In the genomic region with DNA sequence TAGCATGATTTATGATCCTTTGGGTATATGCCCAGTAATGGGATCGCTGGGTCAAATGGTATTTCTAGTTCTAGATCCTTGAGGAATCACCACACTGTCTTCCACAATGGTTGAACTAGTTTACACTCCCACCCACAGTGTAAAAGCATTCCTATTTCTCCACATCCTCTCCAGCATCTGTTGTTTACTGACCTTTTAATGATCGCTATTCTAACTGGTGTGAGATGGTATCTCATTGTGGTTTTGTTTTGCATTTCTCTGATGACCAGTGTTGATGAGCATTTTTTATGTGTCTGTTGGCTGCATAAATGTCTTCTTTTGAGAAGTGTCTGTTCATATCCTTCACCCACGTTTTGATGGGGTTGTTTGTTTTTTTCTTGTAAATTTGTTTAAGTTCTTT, we compare ENCODE assay signal across 7 cellular contexts. TPM values are rescaled to one million over a fixed set of nuclear protein-coding genes. Genes with fewer than 3 reads are reported as not detected.
DNase-seq lines count a peak whose midpoint lies in the region; ATAC-seq and TF ChIP-seq lines count a peak whose summit lies in the region.
"Not testable (repeated sequence)": the region's sequence is repeated elsewhere in the genome, so short reads cannot be mapped to it uniquely, and the experiment has no call there.

No MANE protein-coding gene starts in this region.

- CTCF ChIA-PET in WTC11 (lab: Charles Lee), result interaction anchor here (0.6 kb wide), 1 partner anchor 95 kb away, joined by 3 read pairs; no protein-coding TSS in a partner anchor

- WGBS in endodermal cell (ENCODE audit: insufficient coverage in 1 of 2, insufficient read length in 1 of 2), 2 experiments, result 83% methylated on average over 2 of the region's 3 CpGs; no CpG with 5 or more reads in 1 of the 2 experiments

- not testable (repeated sequence) for ATAC-seq in WTC11

- H3K4me3 Mint-ChIP-seq in WTC11, endodermal cell: not testable (repeated sequence)

- not testable (repeated sequence) for H3K4me1 Mint-ChIP-seq in WTC11, endodermal cell

- not testable (repeated sequence) for H3K4me1 ChIP-seq in endodermal cell (ENCODE audit: control insufficient read depth, insufficient read depth, low read length)

- not testable (repeated sequence) for H3K9me3 ChIP-seq in endodermal cell (ENCODE audit: control insufficient read depth, low read length)

- H3K9me3 Mint-ChIP-seq in WTC11, result not testable (repeated sequence)
- H3K9me3 Mint-ChIP-seq in endodermal cell, result peaks cover 11% of the 10 kb centered on the region

- H3K27ac Mint-ChIP-seq in WTC11, result peak overlapping the region; percentile 38; the same call in 1 of the 2 replicates
- H3K27ac Mint-ChIP-seq in endodermal cell, result peak overlapping the region; percentile 18

- not testable (repeated sequence) for H3K4me3 ChIP-seq in AG10803 (ENCODE audit: low read length); endodermal cell (ENCODE audit: low read length)

- H3K27ac ChIP-seq in endodermal cell (ENCODE audit: low read depth, low read length), result not testable (repeated sequence)

- H3K36me3 Mint-ChIP-seq in WTC11, result not testable (repeated sequence)
- peaks cover 28% of the 10 kb centered on the region for H3K36me3 Mint-ChIP-seq in endodermal cell (ENCODE audit: low read depth)

- not testable (repeated sequence) for H3K27me3 Mint-ChIP-seq in WTC11 (ENCODE audit: low read depth); endodermal cell (ENCODE audit: insufficient read depth)

- H3K9ac ChIP-seq in endodermal cell (ENCODE audit: extremely low read depth, low read length, poor library complexity, severe bottlenecking), result not testable (repeated sequence)

- POLR2A ChIA-PET in WTC11 (lab: Charles Lee), result not testable (repeated sequence)

- H3K36me3 ChIP-seq in endodermal cell (ENCODE audit: control insufficient read depth, insufficient read depth, low read length), result not testable (repeated sequence)

- not testable (repeated sequence) for H3K27me3 ChIP-seq in endodermal cell (ENCODE audit: control insufficient read depth, insufficient read depth, low read length, poor library complexity, severe bottlenecking)

- DNase-seq in AG10803 (ENCODE audit: low read depth) (peak; percentile 34), GM04503 (ENCODE audit: low read depth) (peak; percentile 25), M059J (ENCODE audit: low read depth) (peak; percentile 64), foreskin melanocyte (peak; percentile 29), myocyte (ENCODE audit: low read depth) (peak; percentile 43)
- not testable (repeated sequence) for DNase-seq in WTC11 (ENCODE audit: low spot score); endodermal cell

- TF ChIP-seq CTCF in AG10803 (conservative IDR thresholded peaks at IDR 0.05; ENCODE audit: low read length); WTC11 (IDR thresholded peaks at IDR 0.05); endodermal cell (conservative IDR thresholded peaks at IDR 0.05): not testable (repeated sequence)

TF ChIP-seq in WTC11, 78 proteins besides CTCF, POLR2A, EP300 and RAD21:
- peak; percentile 84 for TF ChIP-seq ZNF317 (CRISPR knock-in tag; IDR thresholded peaks at IDR 0.05; ENCODE audit: borderline replicate concordance, low read depth)

RNA-seq across cellular contexts. Expression of gene CBFA2T2, which starts 20.7 kb away (rescaled TPM):
- 7.5 and 13.8 TPM in 2 replicates for total RNA-seq in M059J (2014; rRNA removed; shearing (Covaris generic))
- total RNA-seq in WTC11 (2021), result 22.1 to 23.8 TPM (median 23.5 TPM) in 3 replicates
- total RNA-seq in endodermal cell, result 10 to 100 TPM; 26.8 to 32.7 TPM
- 36.6 TPM for polyA plus RNA-seq in endodermal cell (2013, experiment 1 of 2)
- 34.7 TPM for polyA plus RNA-seq in endodermal cell (2013, experiment 2 of 2)
- 12.4 and 14.3 TPM in 2 replicates for total RNA-seq in myocyte
- 9.4 TPM for polyA plus RNA-seq in myocyte (2012)
